ENCODE assay signal across 1 cellular context in genomic region chr7:100852048-100852872, GRCh38.
TF ChIP-seq lines count a peak whose summit lies in the region.

A gene with protein sequence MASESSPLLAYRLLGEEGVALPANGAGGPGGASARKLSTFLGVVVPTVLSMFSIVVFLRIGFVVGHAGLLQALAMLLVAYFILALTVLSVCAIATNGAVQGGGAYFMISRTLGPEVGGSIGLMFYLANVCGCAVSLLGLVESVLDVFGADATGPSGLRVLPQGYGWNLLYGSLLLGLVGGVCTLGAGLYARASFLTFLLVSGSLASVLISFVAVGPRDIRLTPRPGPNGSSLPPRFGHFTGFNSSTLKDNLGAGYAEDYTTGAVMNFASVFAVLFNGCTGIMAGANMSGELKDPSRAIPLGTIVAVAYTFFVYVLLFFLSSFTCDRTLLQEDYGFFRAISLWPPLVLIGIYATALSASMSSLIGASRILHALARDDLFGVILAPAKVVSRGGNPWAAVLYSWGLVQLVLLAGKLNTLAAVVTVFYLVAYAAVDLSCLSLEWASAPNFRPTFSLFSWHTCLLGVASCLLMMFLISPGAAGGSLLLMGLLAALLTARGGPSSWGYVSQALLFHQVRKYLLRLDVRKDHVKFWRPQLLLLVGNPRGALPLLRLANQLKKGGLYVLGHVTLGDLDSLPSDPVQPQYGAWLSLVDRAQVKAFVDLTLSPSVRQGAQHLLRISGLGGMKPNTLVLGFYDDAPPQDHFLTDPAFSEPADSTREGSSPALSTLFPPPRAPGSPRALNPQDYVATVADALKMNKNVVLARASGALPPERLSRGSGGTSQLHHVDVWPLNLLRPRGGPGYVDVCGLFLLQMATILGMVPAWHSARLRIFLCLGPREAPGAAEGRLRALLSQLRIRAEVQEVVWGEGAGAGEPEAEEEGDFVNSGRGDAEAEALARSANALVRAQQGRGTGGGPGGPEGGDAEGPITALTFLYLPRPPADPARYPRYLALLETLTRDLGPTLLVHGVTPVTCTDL (plus strand): TSS chr7:100852713. CDS start chr7:100854198, 1,485 bp downstream.

TF ChIP-seq in K562, 482 proteins besides CTCF, POLR2A, EP300 and RAD21 (continued from another document and continues in another):
- TF ChIP-seq SUPT5H (IDR thresholded peaks at IDR 0.05) (peak; percentile 54; the same call in 1 of the 2 replicates), ZNF507 (tag; conservative IDR thresholded peaks at IDR 0.05) (no peak), TAF7 (tag; IDR thresholded peaks at IDR 0.05) (no peak), ZNF766 (CRISPR knock-in tag; conservative IDR thresholded peaks at IDR 0.05) (no peak), ZNF780A (CRISPR knock-in tag; IDR thresholded peaks at IDR 0.05) (no peak), BRCA1 (IDR thresholded peaks at IDR 0.05) (no peak), BRCA1 (CRISPR knock-in tag; IDR thresholded peaks at IDR 0.05) (no peak), ASH1L (IDR thresholded peaks at IDR 0.05; ENCODE audit: borderline replicate concordance, low read depth, partially characterized antibody) (no peak), RFX5 (IDR thresholded peaks at IDR 0.05; ENCODE audit: low read depth, low read length) (no peak), ZNF644 (tag; IDR thresholded peaks at IDR 0.05; ENCODE audit: low read depth) (no peak), GABPA (tag; conservative IDR thresholded peaks at IDR 0.05; ENCODE audit: low read depth) (no peak), IRF1 (CRISPR knock-in tag; IDR thresholded peaks at IDR 0.05; ENCODE audit: borderline replicate concordance) (peak; percentile 61; the same call in 1 of the 2 replicates), GATAD2A (IDR thresholded peaks at IDR 0.05) (no peak), DDX20 (tag; IDR thresholded peaks at IDR 0.05; ENCODE audit: low read depth) (no peak), ZEB2 (IDR thresholded peaks at IDR 0.05) (peak; percentile 86; the same call in 1 of the 2 replicates), SOX6 (IDR thresholded peaks at IDR 0.05) (peak; percentile 7; the same call in 1 of the 2 replicates), PTTG1 (tag; IDR thresholded peaks at IDR 0.05; ENCODE audit: low read depth) (no peak), MTA3 (IDR thresholded peaks at IDR 0.05; ENCODE audit: borderline replicate concordance) (peak; percentile 57; the same call in 1 of the 2 replicates), BCLAF1 (IDR thresholded peaks at IDR 0.05; ENCODE audit: borderline replicate concordance in 1 of 2, control insufficient read depth in 1 of 2, low read depth in 2 of 2, low read length in 1 of 2) (no peak), HNRNPL (IDR thresholded peaks at IDR 0.05; ENCODE audit: low read depth, low read length) (peak; percentile 47; the same call in 1 of the 2 replicates), SP1 (CRISPR knock-in tag; IDR thresholded peaks at IDR 0.05) (peak; percentile 64), EGR1 (conservative IDR thresholded peaks at IDR 0.05) (peak; percentile 53), RBBP5 (IDR thresholded peaks at IDR 0.05; ENCODE audit: borderline replicate concordance, insufficient read depth, low read length, poor library complexity, severe bottlenecking) (peak; percentile 23), CGGBP1 (CRISPR knock-in tag; IDR thresholded peaks at IDR 0.05) (no peak), RNF2 (IDR thresholded peaks at IDR 0.05) (peak; percentile 65), PHTF2 (CRISPR knock-in tag; IDR thresholded peaks at IDR 0.05) (no peak), BRD4 (IDR thresholded peaks at IDR 0.05) (no peak), CBFA2T3 (IDR thresholded peaks at IDR 0.05) (no peak; the same call in 1 of the 2 replicates), ARID2 (IDR thresholded peaks at IDR 0.05) (peak; percentile 98), ADNP (tag; IDR thresholded peaks at IDR 0.05) (no peak), SREBF1 (IDR thresholded peaks at IDR 0.05; ENCODE audit: borderline replicate concordance, low read depth, low read length) (no peak), HOXB6 (CRISPR knock-in tag; IDR thresholded peaks at IDR 0.05; ENCODE audit: borderline replicate concordance) (no peak), NFIX (CRISPR knock-in tag; IDR thresholded peaks at IDR 0.05; ENCODE audit: low read depth) (no peak), PURB (CRISPR knock-in tag; IDR thresholded peaks at IDR 0.05; ENCODE audit: low read depth) (no peak), ZNF551 (CRISPR knock-in tag; IDR thresholded peaks at IDR 0.05) (no peak), KAT8 (IDR thresholded peaks at IDR 0.05; ENCODE audit: low read depth) (no peak), ZNF584 (CRISPR knock-in tag; IDR thresholded peaks at IDR 0.05; ENCODE audit: low read depth) (no peak), ZNF589 (CRISPR knock-in tag; IDR thresholded peaks at IDR 0.05; ENCODE audit: low read depth) (0 out of 2 replicates have a peak, but pooled peaks have one; percentile 3), KAT2B (IDR thresholded peaks at IDR 0.05; ENCODE audit: low read depth, low read length) (no peak), SIRT6 (IDR thresholded peaks at IDR 0.05; ENCODE audit: low read depth, low read length) (no peak), ZNF217 (CRISPR knock-in tag; IDR thresholded peaks at IDR 0.05) (no peak)
- TF ChIP-seq, protein P1, sequence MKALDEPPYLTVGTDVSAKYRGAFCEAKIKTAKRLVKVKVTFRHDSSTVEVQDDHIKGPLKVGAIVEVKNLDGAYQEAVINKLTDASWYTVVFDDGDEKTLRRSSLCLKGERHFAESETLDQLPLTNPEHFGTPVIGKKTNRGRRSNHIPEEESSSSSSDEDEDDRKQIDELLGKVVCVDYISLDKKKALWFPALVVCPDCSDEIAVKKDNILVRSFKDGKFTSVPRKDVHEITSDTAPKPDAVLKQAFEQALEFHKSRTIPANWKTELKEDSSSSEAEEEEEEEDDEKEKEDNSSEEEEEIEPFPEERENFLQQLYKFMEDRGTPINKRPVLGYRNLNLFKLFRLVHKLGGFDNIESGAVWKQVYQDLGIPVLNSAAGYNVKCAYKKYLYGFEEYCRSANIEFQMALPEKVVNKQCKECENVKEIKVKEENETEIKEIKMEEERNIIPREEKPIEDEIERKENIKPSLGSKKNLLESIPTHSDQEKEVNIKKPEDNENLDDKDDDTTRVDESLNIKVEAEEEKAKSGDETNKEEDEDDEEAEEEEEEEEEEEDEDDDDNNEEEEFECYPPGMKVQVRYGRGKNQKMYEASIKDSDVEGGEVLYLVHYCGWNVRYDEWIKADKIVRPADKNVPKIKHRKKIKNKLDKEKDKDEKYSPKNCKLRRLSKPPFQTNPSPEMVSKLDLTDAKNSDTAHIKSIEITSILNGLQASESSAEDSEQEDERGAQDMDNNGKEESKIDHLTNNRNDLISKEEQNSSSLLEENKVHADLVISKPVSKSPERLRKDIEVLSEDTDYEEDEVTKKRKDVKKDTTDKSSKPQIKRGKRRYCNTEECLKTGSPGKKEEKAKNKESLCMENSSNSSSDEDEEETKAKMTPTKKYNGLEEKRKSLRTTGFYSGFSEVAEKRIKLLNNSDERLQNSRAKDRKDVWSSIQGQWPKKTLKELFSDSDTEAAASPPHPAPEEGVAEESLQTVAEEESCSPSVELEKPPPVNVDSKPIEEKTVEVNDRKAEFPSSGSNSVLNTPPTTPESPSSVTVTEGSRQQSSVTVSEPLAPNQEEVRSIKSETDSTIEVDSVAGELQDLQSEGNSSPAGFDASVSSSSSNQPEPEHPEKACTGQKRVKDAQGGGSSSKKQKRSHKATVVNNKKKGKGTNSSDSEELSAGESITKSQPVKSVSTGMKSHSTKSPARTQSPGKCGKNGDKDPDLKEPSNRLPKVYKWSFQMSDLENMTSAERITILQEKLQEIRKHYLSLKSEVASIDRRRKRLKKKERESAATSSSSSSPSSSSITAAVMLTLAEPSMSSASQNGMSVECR (CRISPR knock-in tag; IDR thresholded peaks at IDR 0.05): peak; percentile 98
- TF ChIP-seq, protein P2, sequence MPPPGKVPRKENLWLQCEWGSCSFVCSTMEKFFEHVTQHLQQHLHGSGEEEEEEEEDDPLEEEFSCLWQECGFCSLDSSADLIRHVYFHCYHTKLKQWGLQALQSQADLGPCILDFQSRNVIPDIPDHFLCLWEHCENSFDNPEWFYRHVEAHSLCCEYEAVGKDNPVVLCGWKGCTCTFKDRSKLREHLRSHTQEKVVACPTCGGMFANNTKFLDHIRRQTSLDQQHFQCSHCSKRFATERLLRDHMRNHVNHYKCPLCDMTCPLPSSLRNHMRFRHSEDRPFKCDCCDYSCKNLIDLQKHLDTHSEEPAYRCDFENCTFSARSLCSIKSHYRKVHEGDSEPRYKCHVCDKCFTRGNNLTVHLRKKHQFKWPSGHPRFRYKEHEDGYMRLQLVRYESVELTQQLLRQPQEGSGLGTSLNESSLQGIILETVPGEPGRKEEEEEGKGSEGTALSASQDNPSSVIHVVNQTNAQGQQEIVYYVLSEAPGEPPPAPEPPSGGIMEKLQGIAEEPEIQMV (tag; conservative IDR thresholded peaks at IDR 0.05; ENCODE audit: low read depth): no peak
- TF ChIP-seq, protein P3, sequence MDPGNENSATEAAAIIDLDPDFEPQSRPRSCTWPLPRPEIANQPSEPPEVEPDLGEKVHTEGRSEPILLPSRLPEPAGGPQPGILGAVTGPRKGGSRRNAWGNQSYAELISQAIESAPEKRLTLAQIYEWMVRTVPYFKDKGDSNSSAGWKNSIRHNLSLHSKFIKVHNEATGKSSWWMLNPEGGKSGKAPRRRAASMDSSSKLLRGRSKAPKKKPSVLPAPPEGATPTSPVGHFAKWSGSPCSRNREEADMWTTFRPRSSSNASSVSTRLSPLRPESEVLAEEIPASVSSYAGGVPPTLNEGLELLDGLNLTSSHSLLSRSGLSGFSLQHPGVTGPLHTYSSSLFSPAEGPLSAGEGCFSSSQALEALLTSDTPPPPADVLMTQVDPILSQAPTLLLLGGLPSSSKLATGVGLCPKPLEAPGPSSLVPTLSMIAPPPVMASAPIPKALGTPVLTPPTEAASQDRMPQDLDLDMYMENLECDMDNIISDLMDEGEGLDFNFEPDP (CRISPR knock-in tag; IDR thresholded peaks at IDR 0.05): no peak
- TF ChIP-seq, protein P4, sequence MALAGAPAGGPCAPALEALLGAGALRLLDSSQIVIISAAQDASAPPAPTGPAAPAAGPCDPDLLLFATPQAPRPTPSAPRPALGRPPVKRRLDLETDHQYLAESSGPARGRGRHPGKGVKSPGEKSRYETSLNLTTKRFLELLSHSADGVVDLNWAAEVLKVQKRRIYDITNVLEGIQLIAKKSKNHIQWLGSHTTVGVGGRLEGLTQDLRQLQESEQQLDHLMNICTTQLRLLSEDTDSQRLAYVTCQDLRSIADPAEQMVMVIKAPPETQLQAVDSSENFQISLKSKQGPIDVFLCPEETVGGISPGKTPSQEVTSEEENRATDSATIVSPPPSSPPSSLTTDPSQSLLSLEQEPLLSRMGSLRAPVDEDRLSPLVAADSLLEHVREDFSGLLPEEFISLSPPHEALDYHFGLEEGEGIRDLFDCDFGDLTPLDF (CRISPR knock-in tag; IDR thresholded peaks at IDR 0.05): peak; percentile 74
- TF ChIP-seq, protein P5, sequence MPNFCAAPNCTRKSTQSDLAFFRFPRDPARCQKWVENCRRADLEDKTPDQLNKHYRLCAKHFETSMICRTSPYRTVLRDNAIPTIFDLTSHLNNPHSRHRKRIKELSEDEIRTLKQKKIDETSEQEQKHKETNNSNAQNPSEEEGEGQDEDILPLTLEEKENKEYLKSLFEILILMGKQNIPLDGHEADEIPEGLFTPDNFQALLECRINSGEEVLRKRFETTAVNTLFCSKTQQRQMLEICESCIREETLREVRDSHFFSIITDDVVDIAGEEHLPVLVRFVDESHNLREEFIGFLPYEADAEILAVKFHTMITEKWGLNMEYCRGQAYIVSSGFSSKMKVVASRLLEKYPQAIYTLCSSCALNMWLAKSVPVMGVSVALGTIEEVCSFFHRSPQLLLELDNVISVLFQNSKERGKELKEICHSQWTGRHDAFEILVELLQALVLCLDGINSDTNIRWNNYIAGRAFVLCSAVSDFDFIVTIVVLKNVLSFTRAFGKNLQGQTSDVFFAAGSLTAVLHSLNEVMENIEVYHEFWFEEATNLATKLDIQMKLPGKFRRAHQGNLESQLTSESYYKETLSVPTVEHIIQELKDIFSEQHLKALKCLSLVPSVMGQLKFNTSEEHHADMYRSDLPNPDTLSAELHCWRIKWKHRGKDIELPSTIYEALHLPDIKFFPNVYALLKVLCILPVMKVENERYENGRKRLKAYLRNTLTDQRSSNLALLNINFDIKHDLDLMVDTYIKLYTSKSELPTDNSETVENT (CRISPR knock-in tag; IDR thresholded peaks at IDR 0.05): no peak
